ENCODE assay signal across 8 cellular contexts in genomic region chr20:62122659-62123449, GRCh38. TPM values are rescaled to one million over a fixed set of nuclear protein-coding genes. Genes with fewer than 3 reads are reported as not detected.
A peak's percentile ranks its signal among the peaks of the same experiment; 100 is the strongest.
DNase-seq lines count a peak whose midpoint lies in the region; ATAC-seq and TF ChIP-seq lines count a peak whose summit lies in the region.

No MANE protein-coding gene starts in this region.

- no peaks in the 10 kb centered on the region for H3K9me3 Mint-ChIP-seq in WTC11

- peak overlapping the region; percentile 71 for H3K4me3 ChIP-seq in GM12864 (ENCODE audit: low read depth, low read length)
- H3K4me3 ChIP-seq in Loucy (ENCODE audit: low read length, poor library complexity, severe bottlenecking), result peak overlapping the region; percentile 88
- H3K4me3 ChIP-seq in mucosa of stomach (ENCODE audit: low read length), result peak overlapping the region; percentile 28
- peak overlapping the region; percentile 69 for H3K4me3 ChIP-seq in upper lobe of right lung

- H3K4me3 Mint-ChIP-seq in WTC11, result peak overlapping the region; percentile 84

- peaks cover 32% of the 10 kb centered on the region for H4K20me1 ChIP-seq in Loucy (ENCODE audit: insufficient read depth, low read length, poor library complexity, severe bottlenecking)

- DNase-seq in GM12864 (ENCODE audit: low read depth), result no peak
- no peak for DNase-seq in WTC11 (ENCODE audit: low spot score)
- DNase-seq in effector CD8-positive, alpha-beta T cell (lab: John Stamatoyannopoulos, UW), result peak; percentile 54
- peak; percentile 83 for DNase-seq in upper lobe of right lung
- no peak for DNase-seq in NOMO-1 treated with DMSO at 0.1 percent for 48 hours (lab: John Stamatoyannopoulos, UW; ENCODE audit: unreplicated experiment)

- H3K9me3 ChIP-seq in Loucy (ENCODE audit: insufficient read depth, low read depth, low read length) (no peaks in the 10 kb centered on the region), mucosa of stomach (ENCODE audit: control insufficient read depth, low read length) (no peaks in the 10 kb centered on the region), upper lobe of right lung (no peaks in the 10 kb centered on the region)

- intact Hi-C loops in upper lobe of right lung (cut with DNase I), result no loop called here

- peaks cover 29% of the 10 kb centered on the region for H3K4me1 Mint-ChIP-seq in WTC11

- peaks cover 39% of the 10 kb centered on the region for H3K36me3 Mint-ChIP-seq in WTC11

- H3K27me3 Mint-ChIP-seq in WTC11 (ENCODE audit: low read depth), result no peaks in the 10 kb centered on the region

- no peaks in the 10 kb centered on the region for H3K27me3 ChIP-seq in Loucy (ENCODE audit: insufficient read depth, low read length, poor library complexity, severe bottlenecking)
- H3K27me3 ChIP-seq in mucosa of stomach (ENCODE audit: control insufficient read depth, insufficient read depth, low read length), result peaks cover 14% of the 10 kb centered on the region
- no peaks in the 10 kb centered on the region for H3K27me3 ChIP-seq in upper lobe of right lung

- peak overlapping the region; percentile 75 for H3K9ac ChIP-seq in Loucy (ENCODE audit: low read depth, low read length, poor library complexity, severe bottlenecking)
- peak overlapping the region; percentile 54 for H3K9ac ChIP-seq in mucosa of stomach (ENCODE audit: low read length)

- no peak overlapping the region for H2AFZ ChIP-seq in Loucy (ENCODE audit: low read length)

- H3K36me3 ChIP-seq in Loucy (ENCODE audit: insufficient read depth, low read length), result peaks cover 25% of the 10 kb centered on the region; the same call in 1 of the 2 replicates
- H3K36me3 ChIP-seq in mucosa of stomach (ENCODE audit: control insufficient read depth, insufficient read depth, low read length), result peaks cover 7% of the 10 kb centered on the region
- peaks cover 35% of the 10 kb centered on the region for H3K36me3 ChIP-seq in upper lobe of right lung

- H3K4me2 ChIP-seq in Loucy (ENCODE audit: low read depth, low read length, poor library complexity, severe bottlenecking), result peak overlapping the region; percentile 99

- H3K4me1 ChIP-seq in Loucy (ENCODE audit: insufficient read depth, low read length, poor library complexity, severe bottlenecking) (peaks cover 52% of the 10 kb centered on the region), mucosa of stomach (ENCODE audit: control insufficient read depth, insufficient read depth, low read length) (peaks cover 12% of the 10 kb centered on the region), upper lobe of right lung (peaks cover 15% of the 10 kb centered on the region)

- peaks cover 63% of the 10 kb centered on the region for H3K79me2 ChIP-seq in Loucy (ENCODE audit: insufficient read depth, low read length)

- POLR2A ChIA-PET in WTC11 (lab: Charles Lee), result interaction anchor here (1.7 kb wide), 1 partner anchor 56 kb away, joined by 24 read pairs; the partner anchor contains the start of gene TAF4

- CTCF ChIA-PET in WTC11 (lab: Charles Lee), result interaction anchor here (1.1 to 3.3 kb wide), 4 partner anchors 19 to 112 kb away, joined by 3 to 14 read pairs (median 9); no protein-coding TSS in a partner anchor

- peaks cover 2% of the 10 kb centered on the region; the same call in 1 of the 2 replicates for H3F3A ChIP-seq in Loucy (ENCODE audit: low read depth)

- no peaks in the 10 kb centered on the region for H3K9me2 ChIP-seq in Loucy (replicated peaks; ENCODE audit: low read depth, low read length)

- no peak for TF ChIP-seq CTCF in GM12864 (IDR thresholded peaks at IDR 0.05; ENCODE audit: low read depth, low read length, missing control alignments)
- TF ChIP-seq CTCF in Loucy (conservative IDR thresholded peaks at IDR 0.05; ENCODE audit: low read length), result no peak
- no peak for TF ChIP-seq CTCF in WTC11 (IDR thresholded peaks at IDR 0.05)
- TF ChIP-seq CTCF in upper lobe of right lung (IDR thresholded peaks at IDR 0.05), result no peak

- H3K27ac Mint-ChIP-seq in WTC11, result no peak overlapping the region; the same call in 1 of the 2 replicates

- peak overlapping the region; percentile 77 for H3K27ac ChIP-seq in upper lobe of right lung

- ATAC-seq in GM21737 (IDR thresholded peaks at IDR 0.05; ENCODE audit: unreplicated experiment), result peak; percentile 10
- peak; percentile 4; the same call in 1 of the 2 replicates for ATAC-seq in WTC11
- ATAC-seq in upper lobe of right lung, result peak; percentile 20

TF ChIP-seq in WTC11, 78 proteins besides CTCF, POLR2A, EP300 and RAD21:
- TF ChIP-seq SP1 (CRISPR knock-in tag; conservative IDR thresholded peaks at IDR 0.05), result no peak
- TF ChIP-seq NFYB (CRISPR knock-in tag; conservative IDR thresholded peaks at IDR 0.05; ENCODE audit: low read depth), result no peak
- peak; percentile 59 for TF ChIP-seq ZNF423 (CRISPR knock-in tag; IDR thresholded peaks at IDR 0.05)
- no peak for TF ChIP-seq NFATC4 (CRISPR knock-in tag; IDR thresholded peaks at IDR 0.05)
- TF ChIP-seq FOXK1 (CRISPR knock-in tag; IDR thresholded peaks at IDR 0.05), result peak; percentile 20; the same call in 1 of the 2 replicates

RNA-seq across cellular contexts. Expression of gene LSM14B, which starts 0.6 kb away (rescaled TPM):
- total RNA-seq in WTC11 (2021) (67.4 to 73.5 TPM (median 69.7 TPM) in 3 replicates), upper lobe of right lung (35.1 TPM)

RNA-seq across cellular contexts. Expression of gene PSMA7, which starts 20.3 kb away (rescaled TPM):
- total RNA-seq in WTC11 (2021) (315 to 364 TPM (median 321 TPM) in 3 replicates), upper lobe of right lung (209 TPM)

RNA-seq across cellular contexts. Expression of gene SS18L1, which starts 20.7 kb away (rescaled TPM):
- total RNA-seq in WTC11 (2021), result 29.4 to 34.1 TPM (median 29.8 TPM) in 3 replicates
- total RNA-seq in upper lobe of right lung, result 12.6 TPM

RNA-seq across cellular contexts. Expression of gene TAF4, which starts 57.2 kb away (rescaled TPM):
- 31.0 to 34.4 TPM (median 33.7 TPM) in 3 replicates for total RNA-seq in WTC11 (2021)
- total RNA-seq in upper lobe of right lung, result 19.6 TPM

RNA-seq across cellular contexts. Expression of gene MTG2, which starts 60.0 kb away (rescaled TPM):
- 26.6 to 33.0 TPM (median 27.9 TPM) in 3 replicates for total RNA-seq in WTC11 (2021)
- 26.5 TPM for total RNA-seq in upper lobe of right lung

Comparison
In these comparisons a context has a peak if more than half of its experiments do, and no peak if none do; other contexts are left out.
1. DNase-seq: peak in effector CD8-positive, alpha-beta T cell (single experiment) and upper lobe of right lung (single experiment); none in GM12864 (single experiment), WTC11 (single experiment) and NOMO-1 treated with DMSO at 0.1 percent for 48 hours (single experiment).
2. H3K4me3 ChIP-seq: peak in every context shown above with its lines; median percentile 88 in Loucy; 71 in GM12864; 69 in upper lobe of right lung; 28 in mucosa of stomach.
3. Peak in every context shown above with its lines, with median percentiles within 50 percentile points of each other: ATAC-seq.